In genomic region chr10:58586282-58586681, GRCh38 we compare ENCODE assay signal across 9 cellular contexts.
"Had no signal": no experiment of that assay in that cellular context is flagged by ENCODE, and none has a peak within 500 bp of the region (broad histone marks: within the 10 kb centered on the region; RNA-seq: fewer than 3 reads in every experiment).

No MANE protein-coding gene starts in this region.

- H3K27me3 Mint-ChIP-seq: IgD-negative memory B cell had no signal

- H3K4me3 Mint-ChIP-seq: H9, HFFc6, IgD-negative memory B cell had no signal

- H3K27ac ChIP-seq: GM23248, HL-60 had no signal

- ATAC-seq: HCT116, HepG2 had no signal

- DNase-seq: GM23248, GOT3, H9, HFFc6, KBM-7 had no signal

- H3K4me1 Mint-ChIP-seq: IgD-negative memory B cell had no signal

- H3K27ac Mint-ChIP-seq: H9, HFFc6, IgD-negative memory B cell had no signal

- H3K4me3 ChIP-seq: GM23248 had no signal
